Comparison of ENCODE assay signal across 13 cellular contexts in genomic region chr4:105022811-105023667, GRCh38.
DNase-seq lines count a peak whose midpoint lies in the region; TF ChIP-seq lines count a peak whose summit lies in the region.
"Had no signal": no experiment of that assay in that cellular context is flagged by ENCODE, and none has a peak within 500 bp of the region (broad histone marks: within the 10 kb centered on the region; RNA-seq: fewer than 3 reads in every experiment).

No MANE protein-coding gene starts in this region.

- TF ChIP-seq CTCF in fibroblast of mammary gland (conservative IDR thresholded peaks at IDR 0.05; ENCODE audit: control insufficient read depth, insufficient read depth, low read depth, low read length) = no peak

- peak; percentile 7 for DNase-seq in LHCN-M2 (ENCODE audit: low read depth)
- DNase-seq in SKM-1 (lab: John Stamatoyannopoulos, UW; ENCODE audit: unreplicated experiment) = peak; percentile 14
- DNase-seq in fibroblast of mammary gland (ENCODE audit: low read depth) = peak; percentile 39
- DNase-seq in ureter (ENCODE audit: low spot score) = peak; percentile 42
- no peak for DNase-seq in NCI-H1436 treated with DMSO at 0.1 percent for 48 hours (lab: John Stamatoyannopoulos, UW)
- no peak for DNase-seq in caudate nucleus (lab: John Stamatoyannopoulos, UW)
- DNase-seq in AG20443 (ENCODE audit: low spot score) = no peak
- DNase-seq: activated CD4-positive, alpha-beta T cell treated with anti-CD3 and anti-CD28 coated beads, Interleukin-2, amount 10 ng/mL, durations not matched to agents 7 days and 5 days; activated naive CD4-positive, alpha-beta T cell treated with anti-CD3 and anti-CD28 coated beads for 36 hours; cortex of kidney; NCI-H2029 treated with DMSO at 0.1 percent for 48 hours; Peyer's patch; uterus had no signal

- no peak overlapping the region for H3K27ac ChIP-seq in caudate nucleus (ENCODE audit: low read depth, low read length)
- H3K27ac ChIP-seq: Peyer's patch, uterus had no signal

- no peak overlapping the region for H3K4me3 ChIP-seq in fibroblast of mammary gland (ENCODE audit: control insufficient read depth, low read depth, low read length)
- H3K4me3 ChIP-seq: Peyer's patch, uterus had no signal

Comparison
In these comparisons a context has a peak if more than half of its experiments do, and no peak if none do; other contexts are left out.
1. DNase-seq: peak in LHCN-M2 (single experiment), SKM-1 (single experiment), fibroblast of mammary gland (single experiment) and ureter (single experiment); none in NCI-H1436 treated with DMSO at 0.1 percent for 48 hours (single experiment), caudate nucleus (0 of 61) and AG20443 (single experiment).